ENCODE assay signal across 1 cellular context in genomic region chr20:24782801-24783630, GRCh38.
TF ChIP-seq lines count a peak whose summit lies in the region.

No MANE protein-coding gene starts in this region.

TF ChIP-seq in GM12878, 131 proteins besides CTCF, POLR2A, EP300 and RAD21 (continued from another document):
- no peak for TF ChIP-seq ZNF592 (IDR thresholded peaks at IDR 0.05)
- TF ChIP-seq SIN3A (IDR thresholded peaks at IDR 0.05; ENCODE audit: low read depth, low read length): no peak
- TF ChIP-seq CREB1 (IDR thresholded peaks at IDR 0.05; ENCODE audit: low read depth): no peak
- TF ChIP-seq REST (IDR thresholded peaks at IDR 0.05; ENCODE audit: low read depth, low read length): no peak
- no peak for TF ChIP-seq CBFB (IDR thresholded peaks at IDR 0.05; ENCODE audit: low read depth)
- no peak for TF ChIP-seq ELK1 (IDR thresholded peaks at IDR 0.05; ENCODE audit: low read depth, low read length)
